In genomic region chr16:15963307-15963910, GRCh38 we compare ENCODE assay signal across 1 cellular context.
TF ChIP-seq lines count a peak whose summit lies in the region.

No MANE protein-coding gene starts in this region.

TF ChIP-seq in HCT116, 20 proteins besides CTCF, POLR2A, EP300 and RAD21 (continued from another document):
- no peak for TF ChIP-seq MAX (IDR thresholded peaks at IDR 0.05)
